22 cellular contexts compared by ENCODE assay signal in the genomic region with DNA sequence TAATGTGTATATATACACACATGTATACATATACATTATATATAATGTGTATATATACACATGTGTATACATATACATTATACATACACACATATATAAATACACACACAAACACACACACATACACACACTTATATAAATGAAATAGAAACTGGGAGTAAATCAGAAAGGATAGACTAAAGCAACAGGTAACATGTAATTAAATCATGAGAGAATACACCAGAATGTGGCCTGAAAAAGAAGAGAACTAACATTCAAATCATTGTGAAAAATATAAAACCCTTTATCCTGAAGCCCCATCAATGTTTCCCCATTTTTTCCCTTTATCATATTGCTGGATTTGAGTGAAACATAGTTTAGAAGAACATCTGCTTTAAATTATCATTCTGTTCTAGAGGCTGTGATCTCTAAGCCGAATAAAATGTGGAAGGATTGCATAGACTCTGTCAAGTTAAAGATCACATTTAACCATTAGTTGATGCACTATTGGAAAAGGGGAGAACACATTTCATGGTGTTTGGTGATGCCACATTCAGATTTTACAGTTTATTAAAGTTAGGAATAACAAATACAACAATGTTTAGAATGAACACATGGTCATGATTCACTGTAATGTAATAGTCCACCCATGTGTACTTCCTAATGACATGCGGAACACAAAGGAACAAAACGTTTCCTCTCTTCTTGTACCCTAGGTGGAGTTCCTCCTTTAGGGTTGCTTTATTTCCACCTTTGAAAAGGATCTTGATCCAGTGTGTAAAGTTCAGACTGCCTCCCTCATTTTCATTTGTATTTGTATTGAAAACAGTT. TPM values are rescaled to one million over a fixed set of nuclear protein-coding genes. Genes with fewer than 3 reads are reported as not detected.
DNase-seq lines count a peak whose midpoint lies in the region; ATAC-seq, FAIRE-seq and TF ChIP-seq lines count a peak whose summit lies in the region.
"Had no signal": no experiment of that assay in that cellular context is flagged by ENCODE, and none has a peak within 500 bp of the region (broad histone marks: within the 10 kb centered on the region; RNA-seq: fewer than 3 reads in every experiment).

No MANE protein-coding gene starts in this region.

- CTCF ChIA-PET in K562 (lab: Yijun Ruan, JAX; ENCODE audit: low intra/inter-chr PET ratio), result no interaction called here

- 37% methylated on average over 3 of the region's 3 CpGs for WGBS in GM23248 (ENCODE audit: low coverage in 1 of 2, low lambda C conversion rate in 2 of 2, missing lambda C conversion rate in 2 of 2), 2 experiments
- WGBS in K562 (ENCODE audit: insufficient coverage, low coverage, missing lambda C conversion rate), result 56% methylated on average over 3 of the region's 3 CpGs
- 55 to 65% (median 63%) methylated on average over 3 of the region's 3 CpGs for WGBS in spleen, 5 donors

- intact Hi-C loops in K562 (cut with micrococcal nuclease), result no loop called here
- intact Hi-C loops in spleen (cut with DNase I; ENCODE audit: low total_unique reads), result no loop called here

- no peak for TF ChIP-seq POLR2A in K562 (conservative IDR thresholded peaks at IDR 0.05)
- TF ChIP-seq POLR2A in spleen (IDR thresholded peaks at IDR 0.05), result no peak

- TF ChIP-seq EP300 in K562 (IDR thresholded peaks at IDR 0.05; ENCODE audit: low read length), result no peak

- H3K4me2 ChIP-seq in GM23248 (ENCODE audit: unreplicated experiment) (peak overlapping the region; percentile 5), K562 (ENCODE audit: insufficient read depth, low read length) (no peak overlapping the region)

- H3K9me2 ChIP-seq in GM23248 (ENCODE audit: insufficient read depth), result no peaks in the 10 kb centered on the region

- H3K9ac ChIP-seq in GM23248 (no peak overlapping the region), K562 (ENCODE audit: insufficient read depth in 1 of 2, low read depth in 2 of 2, low read length in 2 of 2) (no peak overlapping the region)
- H3K9ac ChIP-seq: parathyroid adenoma had no signal

- H3K4me1 ChIP-seq in GM23248 (ENCODE audit: insufficient read depth) (peaks cover 30% of the 10 kb centered on the region), K562 (replicated peaks in 1 of 2; ENCODE audit: control insufficient read depth in 2 of 2, insufficient read depth in 2 of 2, low read length in 2 of 2) (peaks cover 0 to 37% of the 10 kb centered on the region in 2 experiments; a peak in 3 of 5 replicates), foreskin keratinocyte (peaks cover 42% of the 10 kb centered on the region), spleen (peaks cover 2 to 44% (median 18%) of the 10 kb centered on the region in 6 donors)

- in situ Hi-C loops in GM23248 (cut with MboI), result no loop called here
- in situ Hi-C loops in K562 (cut with MboI), result no loop called here

- no peaks in the 10 kb centered on the region for H3K36me3 ChIP-seq in GM23248 (ENCODE audit: low read depth)
- H3K36me3 ChIP-seq in K562 (ENCODE audit: control insufficient read depth, insufficient read depth, low read length), result no peaks in the 10 kb centered on the region; the same call in 2 of the 3 replicates
- no peaks in the 10 kb centered on the region for H3K36me3 ChIP-seq in spleen

- TF ChIP-seq RAD21 in K562 (CRISPR knock-in tag; conservative IDR thresholded peaks at IDR 0.05 in 1 of 2, IDR thresholded peaks at IDR 0.05 in 1 of 2), result no peak

- H3K4me3 ChIP-seq in GM23248 (no peak overlapping the region), K562 (no peak overlapping the region), spleen (no peak overlapping the region)
- H3K4me3 ChIP-seq: SK-N-MC had no signal

- DNase-seq in GM23248 (peak; percentile 81), K562 (ENCODE audit: extremely low read depth in 1 of 4, low spot score in 3 of 4) (no peak), foreskin keratinocyte (no peak), spleen (no peak), nucleus accumbens (lab: John Stamatoyannopoulos, UW) (no peak), HuH-7 (ENCODE audit: low spot score) (no peak)
- DNase-seq in stimulated activated CD4-positive, alpha-beta T cell treated with anti-CD3 and anti-CD28 coated beads, Interleukin-4, amount 100 ng/mL, for 4 hours, result no peak
- DNase-seq: activated CD4-positive, alpha-beta T cell treated with anti-CD3 and anti-CD28 coated beads for 1 hour; AML-193; cerebellar nuclear complex; effector memory CD4-positive, alpha-beta T cell; Kasumi-1; NCI-H1105 treated with DMSO at 0.1 percent for 48 hours; NCI-H69; OCI-M1; stimulated activated CD4-positive, alpha-beta T cell treated with anti-CD3 and anti-CD28 coated beads, Interleukin-2, amount 100 ng/mL, for 48 hours; T1000 had no signal

- H3K27me3 ChIP-seq in GM23248 (replicated peaks; ENCODE audit: insufficient read depth) (no peaks in the 10 kb centered on the region), K562 (ENCODE audit: control insufficient read depth in 2 of 2, insufficient read depth in 2 of 2, low read length in 2 of 2) (no peaks in the 10 kb centered on the region), foreskin keratinocyte (no peaks in the 10 kb centered on the region), spleen (replicated peaks in 1 of 7) (no peaks in the 10 kb centered on the region)

- ATAC-seq in K562, result no peak
- no peak for ATAC-seq in foreskin keratinocyte
- ATAC-seq in GM21825 (IDR thresholded peaks at IDR 0.05; ENCODE audit: unreplicated experiment), result no peak

- 0 out of 2 replicates have a peak overlapping the region, but pooled peaks have one; percentile 25 for H2AFZ ChIP-seq in GM23248
- peak overlapping the region; percentile 29 for H2AFZ ChIP-seq in K562 (ENCODE audit: low read depth, low read length)
- H2AFZ ChIP-seq: parathyroid adenoma had no signal

- no peak for TF ChIP-seq CTCF in K562 (IDR thresholded peaks at IDR 0.05 in 2 of 3, conservative IDR thresholded peaks at IDR 0.05 in 1 of 3; ENCODE audit: insufficient read depth in 2 of 3, low read depth in 1 of 3, low read length in 3 of 3)
- no peak for TF ChIP-seq CTCF in foreskin keratinocyte (conservative IDR thresholded peaks at IDR 0.05)
- no peak for TF ChIP-seq CTCF in spleen (IDR thresholded peaks at IDR 0.05 in 8 of 11, conservative IDR thresholded peaks at IDR 0.05 in 3 of 11)

- H3F3A ChIP-seq in GM23248 (ENCODE audit: insufficient read depth), result peaks cover 24% of the 10 kb centered on the region

- H3K9me3 ChIP-seq in GM23248 (ENCODE audit: low read depth) (no peaks in the 10 kb centered on the region), K562 (replicated peaks; ENCODE audit: control insufficient read depth, insufficient read depth, low read depth, low read length) (no peaks in the 10 kb centered on the region), spleen (no peaks in the 10 kb centered on the region)

- H4K20me1 ChIP-seq in GM23248 (ENCODE audit: insufficient read depth) (no peaks in the 10 kb centered on the region), K562 (replicated peaks; ENCODE audit: control insufficient read depth, insufficient read depth, low read length) (no peaks in the 10 kb centered on the region)

- H3K79me2 ChIP-seq in GM23248 (ENCODE audit: insufficient read depth) (no peaks in the 10 kb centered on the region), K562 (ENCODE audit: control insufficient read depth, insufficient read depth, low read length) (no peaks in the 10 kb centered on the region)
- H3K79me2 ChIP-seq: parathyroid adenoma had no signal

- no peak for FAIRE-seq in K562 (lab: Jason Lieb, UNC)
- FAIRE-seq: D721Med had no signal

- no TSS peak for BruUV-seq in K562 (replicated peaks; lab: Mats Ljungman, UMichigan)

- H3K27ac ChIP-seq in GM23248, result peak overlapping the region; percentile 17
- H3K27ac ChIP-seq in K562 (ENCODE audit: extremely low read depth, low read depth, low read length), result 0 out of 3 replicates have a peak overlapping the region, but pooled peaks have one; percentile 8
- peak overlapping the region; percentile 77 for H3K27ac ChIP-seq in foreskin keratinocyte
- peak overlapping the region in 5 of 8 donors; percentile 29 to 72 (median 62) for H3K27ac ChIP-seq in spleen
- H3K27ac ChIP-seq: parathyroid adenoma, SK-N-MC had no signal

- POLR2A ChIA-PET in K562 (lab: Yijun Ruan, JAX), result no interaction called here

- no peaks in the 10 kb centered on the region for H3K9me1 ChIP-seq in K562 (ENCODE audit: control insufficient read depth, insufficient read depth, low read length)

TF ChIP-seq in K562, 482 proteins besides CTCF, POLR2A, EP300 and RAD21 (continues in another document):
- 0 out of 2 replicates have a peak, but pooled peaks have one; percentile 19 for TF ChIP-seq ZSCAN29 (IDR thresholded peaks at IDR 0.05)

RNA-seq across cellular contexts. Expression of a gene that starts 12.5 kb away (rescaled TPM):
- total RNA-seq in GM23248 (2014; rRNA removed; shearing (Covaris generic)), result 2.9 and 5.1 TPM in 2 replicates
- 3.3 and 3.9 TPM in 2 replicates for polyA plus RNA-seq in GM23248 (2016; fragmentation: Nextera tagmentation; extraction: Ambion mirVana)
- 30.5 and 37.3 TPM in 2 replicates for total RNA-seq in K562 (2011; cell fraction: chromatin; rRNA removed; ENCODE audit: low replicate concordance)
- 8.4 and 9.8 TPM in 2 replicates for total RNA-seq in K562 (2011; cell fraction: nucleolus; rRNA removed)
- total RNA-seq in K562 (2011; cell fraction: nucleoplasm; rRNA removed), result 15.2 and 25.6 TPM in 2 replicates
- 5.6 and 6.0 TPM in 2 replicates for total RNA-seq in K562 (2014; rRNA removed)
- 6.9 and 8.3 TPM in 2 replicates for total RNA-seq in K562 (2014; rRNA removed; fragmentation: Illumina TruSeq; extraction: Trizol)
- 7.0 and 7.2 TPM in 2 replicates for total RNA-seq in K562 (2015; rRNA removed; fragmentation: Illumina TruSeq; extraction: Trizol)
- total RNA-seq in K562 (2021), result 9.7 and 10.5 TPM in 2 replicates
- polyA plus RNA-seq in K562 (2011; rRNA removed), result 11.0 and 14.9 TPM in 2 replicates
- polyA plus RNA-seq in K562 (2011; cell fraction: cytosol; rRNA removed), result 5.1 and 6.0 TPM in 2 replicates
- polyA plus RNA-seq in K562 (2011; cell fraction: nucleus; rRNA removed), result 14.3 and 15.5 TPM in 2 replicates
- 5.7 and 5.9 TPM in 2 replicates for polyA plus RNA-seq in K562 (2012)
- 7.1 and 9.0 TPM in 2 replicates for polyA plus RNA-seq in K562 (2014; fragmentation: Illumina TruSeq; extraction: Trizol)
- 1 to 10 TPM; 1.7 to 3.0 TPM for polyA plus RNA-seq in K562 (2014; fragmentation: Nextera tagmentation; extraction: Ambion mirVana)
- 4.1 and 4.7 TPM in 2 replicates for polyA plus RNA-seq in K562 (2014; rRNA removed)
- polyA minus RNA-seq in K562 (2011; rRNA and poly(A)+ RNA removed), result 34.3 and 35.4 TPM in 2 replicates
- polyA minus RNA-seq in K562 (2011; cell fraction: cytosol; rRNA and poly(A)+ RNA removed), result 6.6 and 11.8 TPM in 2 replicates
- 27.3 and 34.0 TPM in 2 replicates for polyA minus RNA-seq in K562 (2011; cell fraction: nucleus; rRNA and poly(A)+ RNA removed)
- 3.1 and 3.9 TPM in 2 replicates for total RNA-seq in foreskin keratinocyte
- polyA plus RNA-seq in foreskin keratinocyte, result 0.93 and 0.98 TPM in 2 replicates
- 10 to 100 TPM in 6 of 7 donors, 1 to 10 TPM in 1; 7.6 to 26.6 (median 18.3) TPM for total RNA-seq in spleen
- 1 to 10 TPM in 2 of 3 donors, under 1 TPM in 1; 1.00 to 3.7 (median 1.9) TPM for polyA plus RNA-seq in spleen
- total RNA-seq: activated T-helper 2 cell treated with anti-CD3 and anti-CD28 coated beads, Interferon-gamma antibody, Interleukin-2, Interleukin-4, amounts not matched to agents 10 μg/mL and 5 μg/mL and 100 μg/mL, durations not matched to agents 14 hours and 24 hours and 36 hours had no signal

Comparison
In these comparisons a context has a peak if more than half of its experiments do, and no peak if none do; other contexts are left out.
1. H3K27ac ChIP-seq: peak in every context shown above with its lines; median percentile 77 in foreskin keratinocyte; 62 in spleen; 17 in GM23248; 8 in K562.